ENCODE assay signal across 17 cellular contexts in the genomic region with DNA sequence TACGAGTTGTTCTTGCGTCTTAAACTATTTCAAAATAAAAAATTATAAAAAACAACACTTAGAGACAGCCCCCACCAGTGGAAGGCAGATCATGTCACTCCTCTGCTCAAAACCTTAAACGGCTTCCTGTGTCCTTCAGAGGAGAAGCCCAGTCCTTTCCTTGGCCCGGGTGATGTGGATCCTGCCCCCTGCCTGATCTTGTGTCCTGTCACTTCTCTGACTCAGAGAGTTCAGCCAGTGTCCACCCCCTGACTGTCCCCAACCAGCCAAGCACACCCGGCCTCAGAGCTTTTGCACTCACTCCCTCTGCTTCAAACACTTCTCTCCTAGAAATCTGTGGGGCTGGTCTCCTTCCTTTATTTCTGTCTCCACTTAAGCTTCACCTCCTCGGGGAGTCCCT. TPM values are rescaled to one million over a fixed set of nuclear protein-coding genes. Genes with fewer than 3 reads are reported as not detected.
DNase-seq lines count a peak whose midpoint lies in the region; ATAC-seq and TF ChIP-seq lines count a peak whose summit lies in the region.
"Had no signal": no experiment of that assay in that cellular context is flagged by ENCODE, and none has a peak within 500 bp of the region (broad histone marks: within the 10 kb centered on the region; RNA-seq: fewer than 3 reads in every experiment).

No MANE protein-coding gene starts in this region.

- peaks cover 0 to 3% (median 0%) of the 10 kb centered on the region in 9 donors for H3K36me3 ChIP-seq in heart right ventricle
- H3K36me3 ChIP-seq in endodermal cell (ENCODE audit: control insufficient read depth, insufficient read depth, low read length): no peaks in the 10 kb centered on the region

- TF ChIP-seq CTCF in NB4 (IDR thresholded peaks at IDR 0.05; ENCODE audit: low read depth, low read length) (no peak), heart right ventricle (IDR thresholded peaks at IDR 0.05) (no peak), endodermal cell (conservative IDR thresholded peaks at IDR 0.05) (no peak)

- no peak overlapping the region for H3K9ac ChIP-seq in endodermal cell (ENCODE audit: extremely low read depth, low read length, poor library complexity, severe bottlenecking)

- no peak overlapping the region for H3K27ac Mint-ChIP-seq in endodermal cell

- no peaks in the 10 kb centered on the region for H3K27me3 ChIP-seq in heart right ventricle
- no peaks in the 10 kb centered on the region for H3K27me3 ChIP-seq in endodermal cell (ENCODE audit: control insufficient read depth, insufficient read depth, low read length, poor library complexity, severe bottlenecking)

- DNase-seq in NCI-H82 (lab: John Stamatoyannopoulos, UW): peak; percentile 29
- DNase-seq in NCI-H82 treated with DMSO at 0.1 percent for 48 hours (lab: John Stamatoyannopoulos, UW; ENCODE audit: unreplicated experiment): no peak
- peak; percentile 80 for DNase-seq in NB4 (ENCODE audit: low read depth)
- DNase-seq in heart right ventricle: peak; percentile 46 to 48
- no peak for DNase-seq in sciatic nerve (ENCODE audit: low spot score)
- no peak for DNase-seq in endodermal cell
- DNase-seq in ACHN: no peak
- DNase-seq: central memory CD4-positive, alpha-beta T cell; NCI-H446; stimulated activated naive CD8-positive, alpha-beta T cell treated with anti-CD3 and anti-CD28 coated beads, Interleukin-15, Interleukin-2, amounts not matched to agents 100 U/mL and 50 U/mL, for 24 hours had no signal

- ATAC-seq in heart right ventricle (peak in 3 of 8 donors; percentile 10 to 22 (median 13)), sciatic nerve (peak; percentile 27), GM21423 (IDR thresholded peaks at IDR 0.05; ENCODE audit: unreplicated experiment) (no peak)
- ATAC-seq: activated CD4-positive, CD25-positive, alpha-beta regulatory T cell treated with anti-CD3 and anti-CD28 coated beads, Interleukin-2, amount 50 U/mL, for 24 hours; stimulated activated naive CD8-positive, alpha-beta T cell treated with anti-CD3 and anti-CD28 coated beads, Interleukin-15, Interleukin-2, amounts not matched to agents 100 U/mL and 50 U/mL, for 24 hours had no signal

- H3K4me1 Mint-ChIP-seq in endodermal cell: peaks cover 36% of the 10 kb centered on the region

- peaks cover 11 to 71% (median 57%) of the 10 kb centered on the region in 9 donors for H3K4me1 ChIP-seq in heart right ventricle
- peaks cover 8% of the 10 kb centered on the region for H3K4me1 ChIP-seq in endodermal cell (ENCODE audit: control insufficient read depth, insufficient read depth, low read length)

- no peaks in the 10 kb centered on the region for H3K9me3 Mint-ChIP-seq in endodermal cell
- H3K9me3 Mint-ChIP-seq: IgD-negative memory B cell had no signal

- no peak for TF ChIP-seq POLR2A in NB4 (IDR thresholded peaks at IDR 0.05; ENCODE audit: extremely low read depth, insufficient read length)

- peaks cover 4% of the 10 kb centered on the region for H3K27me3 Mint-ChIP-seq in endodermal cell (ENCODE audit: insufficient read depth)

- H3K9me3 ChIP-seq in heart right ventricle (no peaks in the 10 kb centered on the region), endodermal cell (ENCODE audit: control insufficient read depth, low read length) (no peaks in the 10 kb centered on the region)

- in situ Hi-C loops in ACHN (cut with HindIII; ENCODE audit: low pct_ligation_motif_present, low pct_unique_long_range_greater_than_20kb, low sequenced_read_pairs): no loop called here

- intact Hi-C loops in heart right ventricle (cut with DNase I) (loop anchor here in 2 of 10 donors (5.0 to 10.0 kb wide), 2 partner anchors 96 to 98 kb away; a partner anchor contains a TSS), sciatic nerve (cut with DNase I) (no loop called here)

- WGBS in heart right ventricle, 2 donors: 34 to 43% methylated on average over 6 of the region's 6 CpGs
- 88 to 90% methylated on average over 4 to 6 of the region's 6 CpGs for WGBS in endodermal cell (ENCODE audit: insufficient coverage in 1 of 2, insufficient read length in 1 of 2), 2 experiments

- no peak overlapping the region for H3K4me3 Mint-ChIP-seq in endodermal cell

- no peaks in the 10 kb centered on the region for H3K36me3 Mint-ChIP-seq in endodermal cell (ENCODE audit: low read depth)
- H3K36me3 Mint-ChIP-seq: IgD-negative memory B cell had no signal

- H3K27ac ChIP-seq in heart right ventricle (peak overlapping the region; percentile 18 to 95 (median 88)), endodermal cell (ENCODE audit: low read depth, low read length) (no peak overlapping the region)
- H3K27ac ChIP-seq: 22Rv1 had no signal

- H3K4me3 ChIP-seq in NB4 (ENCODE audit: low read depth, low read length) (no peak overlapping the region), heart right ventricle (no peak overlapping the region), endodermal cell (ENCODE audit: low read length) (no peak overlapping the region)

RNA-seq across cellular contexts. Expression of a gene that starts 35.4 kb away (rescaled TPM):
- total RNA-seq in heart right ventricle (10 to 100 TPM in 8 of 10 donors, 1 to 10 TPM in 2; 1.4 to 56.7 (median 14.6) TPM), sciatic nerve (5.3 TPM), endodermal cell (1 to 10 TPM in 1 of 2 donors, under 1 TPM in 1; 0.86 to 4.2 TPM)
- 10 to 100 TPM in 1 of 2 donors, 1 to 10 TPM in 1; 6.0 to 68.3 TPM for polyA plus RNA-seq in heart right ventricle
- polyA plus RNA-seq in endodermal cell (2013, experiment 1 of 2): 0.43 TPM
- 0.50 TPM for polyA plus RNA-seq in endodermal cell (2013, experiment 2 of 2)
- total RNA-seq: endothelial cell of umbilical vein, glomerular endothelial cell had no signal
- polyA plus RNA-seq: endothelial cell of umbilical vein had no signal

RNA-seq across cellular contexts. Expression of a gene that starts 57.8 kb away (rescaled TPM):
- 1 to 10 TPM in 7 of 10 donors, under 1 TPM in 3; 0.20 to 3.3 (median 1.2) TPM for total RNA-seq in heart right ventricle
- under 1 TPM; 0.04 to 0.29 TPM for polyA plus RNA-seq in heart right ventricle
- total RNA-seq in sciatic nerve: 0.53 TPM
- total RNA-seq in endodermal cell: under 1 TPM in 1 of 2 donors, not detected in 1; 0.09 TPM
- 0.04 TPM for polyA plus RNA-seq in endodermal cell (2013, experiment 1 of 2)
- 0.08 TPM for polyA plus RNA-seq in endodermal cell (2013, experiment 2 of 2)
- total RNA-seq: endothelial cell of umbilical vein, glomerular endothelial cell had no signal
- polyA plus RNA-seq: endothelial cell of umbilical vein, IgD-negative memory B cell, keratinocyte had no signal

Comparison
In these comparisons a context has a peak if more than half of its experiments do, and no peak if none do; other contexts are left out.
1. DNase-seq: peak in NCI-H82 (single experiment), NB4 (single experiment) and heart right ventricle (2 of 2); none in NCI-H82 treated with DMSO at 0.1 percent for 48 hours (single experiment), sciatic nerve (single experiment), endodermal cell (single experiment) and ACHN (single experiment).